ENCODE assay signal across 19 cellular contexts in genomic region chr14:35395283-35395682, GRCh38.
"Had no signal": no experiment of that assay in that cellular context is flagged by ENCODE, and none has a peak within 500 bp of the region (broad histone marks: within the 10 kb centered on the region; RNA-seq: fewer than 3 reads in every experiment).

No MANE protein-coding gene starts in this region.

- H3K9ac ChIP-seq: neural progenitor cell had no signal

- H2AFZ ChIP-seq: neural progenitor cell had no signal

- H3K4me2 ChIP-seq: neural progenitor cell, smooth muscle cell had no signal

- H3K4me1 ChIP-seq: neural progenitor cell had no signal

- DNase-seq: effector CD8-positive, alpha-beta T cell; heart left ventricle; hippocampal formation; mucosa of descending colon; naive thymus-derived CD8-positive, alpha-beta T cell; nucleus accumbens; right cardiac atrium; stimulated activated CD4-positive, alpha-beta T cell treated with anti-CD3 and anti-CD28 coated beads, Interleukin-4, amount 100 ng/mL, for 24 hours; stimulated activated naive CD4-positive, alpha-beta T cell; stomach; substantia nigra; transverse colon had no signal

- H3K27me3 Mint-ChIP-seq: naive thymus-derived CD8-positive, alpha-beta T cell; progenitor cell of endocrine pancreas had no signal

- H3K4me3 Mint-ChIP-seq: naive thymus-derived CD8-positive, alpha-beta T cell; neural progenitor cell had no signal

- ATAC-seq: esophagus mucosa; heart left ventricle; mucosa of descending colon; naive thymus-derived CD8-positive, alpha-beta T cell; right cardiac atrium had no signal

- H3K9me3 Mint-ChIP-seq: naive thymus-derived CD8-positive, alpha-beta T cell; neural progenitor cell had no signal

- H3K27ac ChIP-seq: coronary artery, heart left ventricle, neural progenitor cell, ovary, stomach, thoracic aorta, transverse colon had no signal

- H3K4me3 ChIP-seq: coronary artery, heart left ventricle, mucosa of descending colon, neural progenitor cell, ovary, smooth muscle cell, stomach, thoracic aorta, transverse colon had no signal

- H3K27me3 ChIP-seq: heart left ventricle, neural progenitor cell, ovary, stomach, transverse colon had no signal
